ENCODE assay signal across 8 cellular contexts in the genomic region with DNA sequence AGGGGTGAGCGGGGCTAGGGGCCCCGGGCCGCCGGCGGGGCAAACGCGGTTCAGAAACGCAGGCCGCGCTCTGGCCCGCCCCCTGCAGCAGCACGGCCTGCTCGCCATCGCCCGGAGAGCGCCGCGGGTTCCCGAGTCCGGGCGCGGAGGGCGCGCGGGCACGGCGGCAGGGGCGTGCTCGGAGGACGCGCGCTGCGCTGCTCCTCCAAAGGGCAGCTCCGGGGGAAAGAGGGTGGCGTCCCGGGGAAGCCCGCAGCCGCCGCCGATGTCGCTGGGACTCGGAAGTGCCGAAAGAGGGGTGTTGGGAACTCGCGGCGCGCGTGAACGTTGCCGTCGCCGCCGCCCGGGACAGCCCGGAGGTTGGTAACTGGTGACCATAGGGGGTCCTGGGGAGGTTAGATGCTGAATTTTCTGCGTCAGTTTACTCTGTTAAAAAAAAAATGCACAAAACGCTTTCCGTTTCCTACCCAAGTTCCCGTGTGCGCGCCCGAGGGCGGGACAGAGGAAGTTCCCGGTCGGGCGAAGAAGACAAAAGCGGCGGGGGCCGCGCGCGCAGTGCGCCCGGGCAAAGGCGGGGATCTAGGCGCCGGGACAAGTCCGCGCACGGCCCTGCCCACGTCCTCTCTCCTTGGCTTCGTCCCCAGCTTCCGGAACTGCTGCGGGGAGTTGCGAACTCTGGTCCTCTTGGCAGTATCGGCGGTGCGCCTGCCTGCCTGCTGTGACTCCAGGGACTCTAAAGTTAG. TPM values are rescaled to one million over a fixed set of nuclear protein-coding genes. Genes with fewer than 3 reads are reported as not detected.
DNase-seq lines count a peak whose midpoint lies in the region; ATAC-seq and TF ChIP-seq lines count a peak whose summit lies in the region.

TSS of gene HHAT (plus strand) at position 157 of the 743 bp plus-strand sequence. CDS start 20,074 bp downstream, outside the sequence.

- no peaks in the 10 kb centered on the region for H3K79me2 ChIP-seq in smooth muscle cell (ENCODE audit: low read depth)

- TF ChIP-seq CTCF in cardiac fibroblast (IDR thresholded peaks at IDR 0.05; ENCODE audit: low read depth, low read length) (no peak), smooth muscle cell (IDR thresholded peaks at IDR 0.05; ENCODE audit: borderline replicate concordance, insufficient read depth, poor library complexity, severe bottlenecking) (no peak)

- peak; percentile 46 for ATAC-seq in HG02852 (IDR thresholded peaks at IDR 0.05; ENCODE audit: unreplicated experiment)

- peak within 1 kb of the TSS; percentile 42 for H3K27ac ChIP-seq in smooth muscle cell (ENCODE audit: low read depth)

- peak within 1 kb of the TSS; percentile 73 for H3K9ac ChIP-seq in smooth muscle cell (ENCODE audit: low read depth)

- H3K4me1 ChIP-seq in smooth muscle cell (ENCODE audit: low read depth), result peaks cover 3% of the 10 kb centered on the region

- peak within 1 kb of the TSS; percentile 68 to 79 for H3K4me3 ChIP-seq in cardiac fibroblast (replicated peaks in 1 of 2; ENCODE audit: low read depth in 2 of 2, low read length in 2 of 2)
- H3K4me3 ChIP-seq in smooth muscle cell, result peak within 1 kb of the TSS; percentile 85

- no peaks in the 10 kb centered on the region for H4K20me1 ChIP-seq in smooth muscle cell (ENCODE audit: low read depth)

- H2AFZ ChIP-seq in smooth muscle cell (ENCODE audit: low read depth), result peak within 1 kb of the TSS; percentile 97

- WGBS in smooth muscle cell (ENCODE audit: low lambda C conversion rate), result 2% methylated on average over 76 of the region's 88 CpGs

- peak within 1 kb of the TSS; percentile 95 for H3K4me2 ChIP-seq in smooth muscle cell

- DNase-seq in SIG-M5 treated with dmso at 0.1 percent for 504 hours (lab: John Stamatoyannopoulos, UW; ENCODE audit: unreplicated experiment), result peak; percentile 83
- no peak for DNase-seq in SIG-M5 (lab: John Stamatoyannopoulos, UW)
- peak; percentile 30 for DNase-seq in NCI-H146 treated with DMSO at 0.1 percent for 48 hours (lab: John Stamatoyannopoulos, UW; ENCODE audit: unreplicated experiment)
- peak; percentile 74 for DNase-seq in UCSD-AML1 (lab: John Stamatoyannopoulos, UW; ENCODE audit: unreplicated experiment)
- DNase-seq in cardiac fibroblast (ENCODE audit: low read depth in 2 of 2), result peak; percentile 79 to 81
- peak; percentile 69 for DNase-seq in inferior parietal cortex (ENCODE audit: extremely low spot score)
- peak; percentile 50 for DNase-seq in smooth muscle cell (lab: John Stamatoyannopoulos, UW; ENCODE audit: unreplicated experiment)

- H3K9me3 ChIP-seq in smooth muscle cell (replicated peaks; ENCODE audit: low read depth), result no peaks in the 10 kb centered on the region

- H3K36me3 ChIP-seq in smooth muscle cell (ENCODE audit: low read depth), result no peaks in the 10 kb centered on the region

- H3K27me3 ChIP-seq in smooth muscle cell (ENCODE audit: low read depth), result no peaks in the 10 kb centered on the region

- H3F3A ChIP-seq in smooth muscle cell (ENCODE audit: low read depth), result no peaks in the 10 kb centered on the region

RNA-seq across cellular contexts. Expression of gene HHAT, which starts in this region (rescaled TPM):
- total RNA-seq in smooth muscle cell, result 9.8 and 11.4 TPM in 2 replicates
- 4.6 and 8.8 TPM in 2 replicates for polyA plus RNA-seq in smooth muscle cell
